Comparison of ENCODE assay signal across 25 cellular contexts in genomic region chr9:18778846-18779245, GRCh38.
DNase-seq lines count a peak whose midpoint lies in the region; ATAC-seq, FAIRE-seq and TF ChIP-seq lines count a peak whose summit lies in the region.
"Had no signal": no experiment of that assay in that cellular context is flagged by ENCODE, and none has a peak within 500 bp of the region (broad histone marks: within the 10 kb centered on the region; RNA-seq: fewer than 3 reads in every experiment).

No MANE protein-coding gene starts in this region.

- H3K9me1 ChIP-seq in endothelial cell of umbilical vein (replicated peaks; ENCODE audit: control insufficient read depth, extremely low read depth, insufficient read depth, low read length), result no peaks in the 10 kb centered on the region

- no peak overlapping the region for H3K27ac ChIP-seq in endothelial cell of umbilical vein (ENCODE audit: insufficient read depth, low read depth, low read length)
- no peak overlapping the region for H3K27ac ChIP-seq in stomach
- H3K27ac ChIP-seq: 22Rv1, C4-2B, HL-60, RWPE1 had no signal

- intact Hi-C loops in endothelial cell of umbilical vein (cut with micrococcal nuclease), result no loop called here
- intact Hi-C loops in stomach (cut with DNase I; ENCODE audit: low total_unique reads), result no loop called here

- no peak overlapping the region for H3K9ac ChIP-seq in endothelial cell of umbilical vein (replicated peaks; ENCODE audit: extremely low read depth, insufficient read depth, low read length)

- no peaks in the 10 kb centered on the region for H4K20me1 ChIP-seq in endothelial cell of umbilical vein (replicated peaks; ENCODE audit: control insufficient read depth, extremely low read depth, insufficient read depth, low read length)

- H3K79me2 ChIP-seq in endothelial cell of umbilical vein (ENCODE audit: control insufficient read depth, insufficient read depth, low read length), result no peaks in the 10 kb centered on the region

- H3K4me3 ChIP-seq in endothelial cell of umbilical vein (replicated peaks in 1 of 3; ENCODE audit: insufficient read depth in 1 of 3, low read depth in 1 of 3, low read length in 3 of 3) (no peak overlapping the region), stomach (no peak overlapping the region)

- peaks cover 25% of the 10 kb centered on the region for H3K4me1 ChIP-seq in endothelial cell of umbilical vein (ENCODE audit: control insufficient read depth, extremely low read depth, insufficient read depth, low read length)
- peaks cover 0 to 12% (median 7%) of the 10 kb centered on the region in 4 donors for H3K4me1 ChIP-seq in stomach

- H3K9me3 ChIP-seq in endothelial cell of umbilical vein (replicated peaks; ENCODE audit: control insufficient read depth, insufficient read depth, low read length) (no peaks in the 10 kb centered on the region), stomach (no peaks in the 10 kb centered on the region)

- no peak for FAIRE-seq in endothelial cell of umbilical vein (lab: Jason Lieb, UNC)
- FAIRE-seq: GM12892, GM19239 had no signal

- CTCF ChIA-PET in endothelial cell of umbilical vein (lab: Charles Lee), result interaction anchor here (1.0 to 3.0 kb wide), 4 partner anchors 14 to 336 kb away, joined by 3 to 10 read pairs (median 4); no protein-coding TSS in a partner anchor

- no peak for TF ChIP-seq EP300 in stomach (IDR thresholded peaks at IDR 0.05)

- POLR2A ChIA-PET in endothelial cell of umbilical vein (lab: Charles Lee), result no interaction called here

- dilution Hi-C loops in endothelial cell of umbilical vein (cut with MboI; ENCODE audit: extremely low pct_ligation_motif_present, low sequenced_read_pairs), result no loop called here

- 78 to 89% (median 83%) methylated on average over 2 of the region's 2 CpGs for WGBS in stomach, 5 donors

- H3K36me3 ChIP-seq in endothelial cell of umbilical vein (ENCODE audit: control insufficient read depth in 2 of 2, extremely low read depth in 1 of 2, insufficient read depth in 2 of 2, low read length in 2 of 2), result no peaks in the 10 kb centered on the region
- H3K36me3 ChIP-seq in stomach, result peaks cover 0 to 15% (median 0%) of the 10 kb centered on the region in 4 donors

- no peak overlapping the region for H3K4me2 ChIP-seq in endothelial cell of umbilical vein (ENCODE audit: insufficient read depth, low read length)

- TF ChIP-seq CTCF in endothelial cell of umbilical vein (IDR thresholded peaks at IDR 0.05; ENCODE audit: extremely low read depth in 1 of 2, insufficient read depth in 1 of 2, low read depth in 1 of 2, low read length in 2 of 2) (no peak), stomach (IDR thresholded peaks at IDR 0.05) (no peak)

- DNase-seq in NCI-H1105 treated with DMSO at 0.1 percent for 48 hours (lab: John Stamatoyannopoulos, UW) (peak; percentile 6), NCI-H1105 (lab: John Stamatoyannopoulos, UW) (no peak), endothelial cell of umbilical vein (ENCODE audit: low read depth, low spot score) (peak; percentile 57), lung microvascular endothelial cell (ENCODE audit: low read depth in 2 of 2) (peak; percentile 52 to 66), stomach (no peak), DMS153 treated with DMSO at 0.1 percent for 48 hours (lab: John Stamatoyannopoulos, UW; ENCODE audit: unreplicated experiment) (no peak)
- DNase-seq: CD8-positive, alpha-beta T cell; DMS 273 treated with DMSO at 0.1 percent for 48 hours; DND-41; NCI-H1048; NCI-H1436; NCI-H187; NCI-H2081 treated with DMSO at 0.1 percent for 48 hours; NCI-H446 treated with DMSO at 0.1 percent for 48 hours; NCI-H526; SHP77 had no signal

- BruUV-seq in endothelial cell of umbilical vein (replicated peaks; lab: Mats Ljungman, UMichigan), result no TSS peak

- no peak for TF ChIP-seq POLR2A in endothelial cell of umbilical vein (IDR thresholded peaks at IDR 0.05; ENCODE audit: low read depth, low read length)
- TF ChIP-seq POLR2A in stomach (IDR thresholded peaks at IDR 0.05), result no peak

- H2AFZ ChIP-seq in endothelial cell of umbilical vein (ENCODE audit: low read depth, low read length), result no peak overlapping the region

- no peak for ATAC-seq in HG02884 (IDR thresholded peaks at IDR 0.05; ENCODE audit: unreplicated experiment)
- ATAC-seq: CD8-positive, alpha-beta T cell; HCT116; Panc1 had no signal

- H3K27me3 ChIP-seq in endothelial cell of umbilical vein (ENCODE audit: control insufficient read depth in 2 of 2, insufficient read depth in 2 of 2, low read length in 2 of 2), result no peaks in the 10 kb centered on the region
- no peaks in the 10 kb centered on the region for H3K27me3 ChIP-seq in stomach

TF ChIP-seq in endothelial cell of umbilical vein, 7 proteins besides CTCF, POLR2A, EP300 and RAD21:
- TF ChIP-seq GATA2 (IDR thresholded peaks at IDR 0.05; ENCODE audit: insufficient read depth, insufficient read length, low read depth, low read length), result no peak
- TF ChIP-seq JUN (IDR thresholded peaks at IDR 0.05; ENCODE audit: borderline replicate concordance, insufficient read depth, insufficient read length, low read depth), result no peak
- TF ChIP-seq POLR2AphosphoS5 (IDR thresholded peaks at IDR 0.05; ENCODE audit: insufficient read depth, low read depth, low read length), result no peak
- no peak for TF ChIP-seq FOS (IDR thresholded peaks at IDR 0.05; ENCODE audit: borderline replicate concordance, insufficient read depth, low read length)
- no peak for TF ChIP-seq MAX (IDR thresholded peaks at IDR 0.05; ENCODE audit: insufficient read depth, insufficient read length)
- no peak for TF ChIP-seq EZH2 (IDR thresholded peaks at IDR 0.05; ENCODE audit: borderline replicate concordance, low read depth, low read length, severe bottlenecking)
- no peak for TF ChIP-seq MYC (IDR thresholded peaks at IDR 0.05; ENCODE audit: low read depth, low read length)

Comparison
In these comparisons a context has a peak if more than half of its experiments do, and no peak if none do; other contexts are left out.
1. DNase-seq: peak in NCI-H1105 treated with DMSO at 0.1 percent for 48 hours (single experiment), endothelial cell of umbilical vein (single experiment) and lung microvascular endothelial cell (2 of 2); none in NCI-H1105 (single experiment), stomach (single experiment) and DMS153 treated with DMSO at 0.1 percent for 48 hours (single experiment).